ENCODE assay signal across 8 cellular contexts in the genomic region with DNA sequence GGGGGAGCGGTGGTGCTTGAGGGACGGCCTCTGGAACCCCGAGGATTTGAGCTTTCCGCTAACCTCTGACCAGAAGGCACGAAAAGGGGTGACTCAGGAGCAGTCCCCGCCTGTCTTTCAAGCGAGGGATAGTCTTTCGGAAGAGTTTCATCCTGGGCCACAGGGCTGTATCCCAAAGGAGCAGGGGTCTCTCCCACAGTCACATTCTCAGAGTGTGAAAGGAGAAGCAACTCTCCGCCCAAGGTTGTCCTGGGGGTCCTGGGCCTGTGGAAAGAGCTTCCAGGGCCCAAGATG. TPM values are rescaled to one million over a fixed set of nuclear protein-coding genes. Genes with fewer than 3 reads are reported as not detected.
DNase-seq lines count a peak whose midpoint lies in the region; ATAC-seq, FAIRE-seq and TF ChIP-seq lines count a peak whose summit lies in the region.

No MANE protein-coding gene starts in this region.

- peaks cover 19% of the 10 kb centered on the region for H4K20me1 ChIP-seq in astrocyte (ENCODE audit: insufficient read depth, low read length)

- H3K4me2 ChIP-seq in astrocyte (ENCODE audit: low read length): peak overlapping the region; percentile 98

- intact Hi-C loops in right lobe of liver (cut with DNase I): no loop called here

- peaks cover 32% of the 10 kb centered on the region for H3K36me3 Mint-ChIP-seq in activated T-cell treated with anti-CD3 and anti-CD28 coated beads, Interleukin-2, amount 50 U/mL, for 24 hours (ENCODE audit: low read depth)
- peaks cover 2% of the 10 kb centered on the region for H3K36me3 Mint-ChIP-seq in astrocyte (ENCODE audit: low read depth, unreplicated experiment)

- H3K27ac ChIP-seq in astrocyte (ENCODE audit: low read depth, low read length) (no peak overlapping the region), right lobe of liver (peak overlapping the region in 1 of 3 donors; percentile 4), thoracic aorta (peak overlapping the region in 1 of 2 donors; percentile 17)

- 76% methylated on average over 4 of the region's 9 CpGs for WGBS in right lobe of liver (ENCODE audit: insufficient coverage, low coverage, low lambda C conversion rate, missing lambda C conversion rate)

- peak overlapping the region; percentile 68 for H3K27ac Mint-ChIP-seq in activated T-cell treated with anti-CD3 and anti-CD28 coated beads, Interleukin-2, amount 50 U/mL, for 24 hours
- H3K27ac Mint-ChIP-seq in astrocyte (ENCODE audit: unreplicated experiment): no peak overlapping the region

- no peak for ATAC-seq in right lobe of liver
- ATAC-seq in thoracic aorta (ENCODE audit: insufficient number of reproducible peaks, low FRiP score, low read depth): no peak

- H3K27me3 Mint-ChIP-seq in activated T-cell treated with anti-CD3 and anti-CD28 coated beads, Interleukin-2, amount 50 U/mL, for 24 hours: no peaks in the 10 kb centered on the region
- peaks cover 15% of the 10 kb centered on the region for H3K27me3 Mint-ChIP-seq in astrocyte (ENCODE audit: low read depth, unreplicated experiment)

- no peaks in the 10 kb centered on the region for H3K9me3 Mint-ChIP-seq in activated T-cell treated with anti-CD3 and anti-CD28 coated beads, Interleukin-2, amount 50 U/mL, for 24 hours
- no peaks in the 10 kb centered on the region for H3K9me3 Mint-ChIP-seq in astrocyte (ENCODE audit: unreplicated experiment)

- peak overlapping the region; percentile 57 for H3K4me3 Mint-ChIP-seq in activated T-cell treated with anti-CD3 and anti-CD28 coated beads, Interleukin-2, amount 50 U/mL, for 24 hours
- H3K4me3 Mint-ChIP-seq in astrocyte (ENCODE audit: unreplicated experiment): peak overlapping the region; percentile 71

- H3K9me3 ChIP-seq in astrocyte (ENCODE audit: insufficient read depth, low read depth, low read length) (no peaks in the 10 kb centered on the region), right lobe of liver (no peaks in the 10 kb centered on the region), thoracic aorta (no peaks in the 10 kb centered on the region)

- H3K9ac ChIP-seq in astrocyte (ENCODE audit: low read length): peak overlapping the region; percentile 57

- peak overlapping the region; percentile 47 for H3K4me3 ChIP-seq in astrocyte (ENCODE audit: insufficient read depth, low read depth, low read length)
- H3K4me3 ChIP-seq in right lobe of liver: peak overlapping the region; percentile 21 to 66 (median 24)
- peak overlapping the region; percentile 80 for H3K4me3 ChIP-seq in thoracic aorta

- H3K27me3 ChIP-seq in astrocyte (ENCODE audit: insufficient read depth, low read length) (no peaks in the 10 kb centered on the region), right lobe of liver (no peaks in the 10 kb centered on the region), thoracic aorta (replicated peaks; ENCODE audit: insufficient read depth) (no peaks in the 10 kb centered on the region)

- peak overlapping the region; percentile 84 for H2AFZ ChIP-seq in astrocyte (ENCODE audit: low read depth, low read length)

- H3K79me2 ChIP-seq in astrocyte (ENCODE audit: insufficient read depth, low read length): peaks cover 38% of the 10 kb centered on the region

- no peak for TF ChIP-seq POLR2A in right lobe of liver (IDR thresholded peaks at IDR 0.05)

- TF ChIP-seq CTCF in astrocyte (IDR thresholded peaks at IDR 0.05; ENCODE audit: insufficient read depth, low read depth, low read length) (no peak), right lobe of liver (IDR thresholded peaks at IDR 0.05) (no peak), thoracic aorta (IDR thresholded peaks at IDR 0.05) (no peak)

- H3K4me1 ChIP-seq in astrocyte (ENCODE audit: insufficient read depth, low read length) (peaks cover 37% of the 10 kb centered on the region), right lobe of liver (peaks cover 0 to 15% (median 2%) of the 10 kb centered on the region in 4 donors), thoracic aorta (ENCODE audit: control insufficient read depth in 1 of 2, low read depth in 2 of 2) (peaks cover 21 to 33% of the 10 kb centered on the region in 2 donors)

- no peaks in the 10 kb centered on the region for H3K36me3 ChIP-seq in astrocyte (ENCODE audit: insufficient read depth, low read length)
- H3K36me3 ChIP-seq in right lobe of liver: no peaks in the 10 kb centered on the region
- peaks cover 11% of the 10 kb centered on the region for H3K36me3 ChIP-seq in thoracic aorta

- H3K4me1 Mint-ChIP-seq in activated T-cell treated with anti-CD3 and anti-CD28 coated beads, Interleukin-2, amount 50 U/mL, for 24 hours (ENCODE audit: low read depth): peaks cover 29% of the 10 kb centered on the region
- H3K4me1 Mint-ChIP-seq in astrocyte (ENCODE audit: low read depth, unreplicated experiment): peaks cover 21% of the 10 kb centered on the region

- no peak for DNase-seq in activated T-cell treated with anti-CD3 and anti-CD28 coated beads, Interleukin-2, amount 50 U/mL, for 24 hours
- DNase-seq in activated T-cell treated with anti-CD3 and anti-CD28 coated beads, Interleukin-2, amount 50 U/mL, for 48 hours: no peak
- DNase-seq in astrocyte (ENCODE audit: low read depth): no peak
- no peak for DNase-seq in right lobe of liver
- no peak for DNase-seq in thoracic aorta (ENCODE audit: low spot score)
- no peak for DNase-seq in effector CD4-positive, alpha-beta T cell
- no peak for DNase-seq in mucosa of gallbladder (ENCODE audit: low spot score)
- no peak for DNase-seq in HPDE6-E6E7 (ENCODE audit: extremely low spot score)

- FAIRE-seq in astrocyte (lab: Jason Lieb, UNC): no peak

RNA-seq across cellular contexts. Expression of gene DUSP7, which starts 1.4 kb away (rescaled TPM):
- total RNA-seq in astrocyte (24.2 and 24.9 TPM in 2 replicates), right lobe of liver (1 to 10 TPM; 3.0 to 4.2 (median 3.5) TPM), thoracic aorta (10 to 100 TPM; 41.1 to 42.2 TPM), mucosa of gallbladder (20.4 TPM)

Comparison
In these comparisons a context has a peak if more than half of its experiments do, and no peak if none do; other contexts are left out.
1. H3K4me3 ChIP-seq: peak in every context shown above with its lines; median percentile 80 in thoracic aorta; 47 in astrocyte; 24 in right lobe of liver.